2 cellular contexts compared by ENCODE assay signal in genomic region chr4:55330241-55330640, GRCh38.
A peak's percentile ranks its signal among the peaks of the same experiment; 100 is the strongest.
TF ChIP-seq lines count a peak whose summit lies in the region.

No MANE protein-coding gene starts in this region.

TF ChIP-seq in GM23338, 12 proteins besides CTCF, POLR2A, EP300 and RAD21 (continued from another document):
- TF ChIP-seq ZNF462 (CRISPR knock-in tag; IDR thresholded peaks at IDR 0.05): no peak
- no peak for TF ChIP-seq EZH2phosphoT487 (IDR thresholded peaks at IDR 0.05; ENCODE audit: unreplicated experiment)
- TF ChIP-seq NANOG (IDR thresholded peaks at IDR 0.05; ENCODE audit: borderline replicate concordance): no peak
- TF ChIP-seq ZNF114 (CRISPR knock-in tag; IDR thresholded peaks at IDR 0.05): no peak
- TF ChIP-seq REST (IDR thresholded peaks at IDR 0.05; ENCODE audit: unreplicated experiment): no peak
- TF ChIP-seq STAT1 (IDR thresholded peaks at IDR 0.05; ENCODE audit: unreplicated experiment): no peak
- TF ChIP-seq EZH2 (IDR thresholded peaks at IDR 0.05; ENCODE audit: low read depth, unreplicated experiment): no peak
- TF ChIP-seq ETS1 (IDR thresholded peaks at IDR 0.05): no peak

TF ChIP-seq in K562, 482 proteins besides CTCF, POLR2A, EP300 and RAD21 (continued from another document):
- TF ChIP-seq ZNF407 (IDR thresholded peaks at IDR 0.05; ENCODE audit: low read depth) (no peak), SPI1 (IDR thresholded peaks at IDR 0.05; ENCODE audit: borderline replicate concordance, low read depth, low read length) (peak; percentile 77; the same call in 1 of the 2 replicates)
